Comparison of ENCODE assay signal across 30 cellular contexts in genomic region chr14:89927466-89927865, GRCh38.
"Had no signal": no experiment of that assay in that cellular context is flagged by ENCODE, and none has a peak within 500 bp of the region (broad histone marks: within the 10 kb centered on the region; RNA-seq: fewer than 3 reads in every experiment).

No MANE protein-coding gene starts in this region.

- H3K27me3 ChIP-seq: breast epithelium, heart right ventricle, left lung, neutrophil, ovary, stomach, thyroid gland, upper lobe of left lung, vagina had no signal

- H3K4me1 Mint-ChIP-seq: nephron; stimulated activated naive B cell treated with anti-CD40 and anti-IgM and Interleukin-4, amounts not matched to agents 10 μg/mL and 1 μg/mL and 100 μg/mL, for 72 hours had no signal

- H3K27me3 Mint-ChIP-seq: activated CD4-positive, alpha-beta memory T cell treated with anti-CD3 and anti-CD28 coated beads for 36 hours; activated T-cell treated with anti-CD3 and anti-CD28 coated beads, Interleukin-2, amount 50 U/mL, for 24 hours; stimulated activated naive B cell treated with anti-CD40 and anti-IgM and Interleukin-4, amounts not matched to agents 10 μg/mL and 1 μg/mL and 100 μg/mL, for 72 hours had no signal

- ATAC-seq: activated CD4-positive, CD25-positive, alpha-beta regulatory T cell treated with anti-CD3 and anti-CD28 coated beads, Interleukin-2, amount 50 U/mL, for 24 hours; heart right ventricle; left lung; lower lobe of right lung; stimulated activated naive B cell treated with anti-CD40 and anti-IgM and Interleukin-4, amounts not matched to agents 10 μg/mL and 1 μg/mL and 100 μg/mL, for 72 hours had no signal

- H3K27ac ChIP-seq: heart right ventricle, left lung, lower lobe of right lung, neutrophil, ovary, prostate gland, stomach, thyroid gland, vagina, WERI-Rb-1 had no signal

- H3K9me3 Mint-ChIP-seq: activated CD4-positive, alpha-beta memory T cell treated with anti-CD3 and anti-CD28 coated beads for 36 hours; activated T-cell treated with anti-CD3 and anti-CD28 coated beads, Interleukin-2, amount 50 U/mL, for 24 hours; nephron; stimulated activated naive B cell treated with anti-CD40 and anti-IgM and Interleukin-4, amounts not matched to agents 10 μg/mL and 1 μg/mL and 100 μg/mL, for 72 hours; T-helper 1 cell treated with Interleukin-12 subunit alpha and Interleukin-12 subunit beta and Interleukin-4 antibody, amounts not matched to agents 30 μg/mL and 1 μg/mL, for 36 hours had no signal

- H3K9me3 ChIP-seq: breast epithelium, heart right ventricle, left lung, lower lobe of right lung, neutrophil, ovary, prostate gland, stomach, thyroid gland, upper lobe of left lung, vagina had no signal

- H3K4me3 Mint-ChIP-seq: activated CD4-positive, alpha-beta memory T cell treated with anti-CD3 and anti-CD28 coated beads for 36 hours; activated T-cell treated with anti-CD3 and anti-CD28 coated beads, Interleukin-2, amount 50 U/mL, for 24 hours; nephron; stimulated activated naive B cell treated with anti-CD40 and anti-IgM and Interleukin-4, amounts not matched to agents 10 μg/mL and 1 μg/mL and 100 μg/mL, for 72 hours; T-helper 1 cell treated with Interleukin-12 subunit alpha and Interleukin-12 subunit beta and Interleukin-4 antibody, amounts not matched to agents 30 μg/mL and 1 μg/mL, for 36 hours had no signal

- H3K4me3 ChIP-seq: breast epithelium, heart right ventricle, left lung, lower lobe of right lung, ovary, prostate gland, stomach, thyroid gland, upper lobe of left lung, vagina had no signal

- DNase-seq: activated CD4-positive, alpha-beta memory T cell treated with anti-CD3 and anti-CD28 coated beads for 36 hours; activated CD4-positive, alpha-beta T cell treated with anti-CD3 and anti-CD28 coated beads for 48 hours; activated CD8-positive, alpha-beta memory T cell treated with anti-CD3 and anti-CD28 coated beads, Interleukin-2, amount 50 U/mL, for 4 hours; activated gamma-delta T cell treated with Interleukin-2 at 50 U/mL for 16 hours; activated naive CD4-positive, alpha-beta T cell treated with anti-CD3 and anti-CD28 coated beads, Interleukin-2, amount 50 U/mL, for 16 hours; activated T-cell treated with anti-CD3 and anti-CD28 coated beads, Interleukin-2, amount 50 U/mL, for 24 hours; amniotic stem cell; central memory CD4-positive, alpha-beta T cell; effector memory CD4-positive, alpha-beta T cell; foreskin melanocyte; heart right ventricle; left lung; lower lobe of right lung; ovary; stimulated activated CD4-positive, alpha-beta T cell treated with anti-CD3 and anti-CD28 coated beads, Interleukin-15, amount 100 ng/mL, for 24 hours; stimulated activated CD4-positive, alpha-beta T cell treated with anti-CD3 and anti-CD28 coated beads, Interleukin-2, amount 100 ng/mL, for 24 hours; stimulated activated naive B cell treated with anti-CD40 and anti-IgM and Interleukin-4, amounts not matched to agents 10 μg/mL and 1 μg/mL and 100 μg/mL, for 72 hours; stomach; SW 1271; T1000; thyroid gland; WERI-Rb-1 had no signal

- H3K4me1 ChIP-seq: breast epithelium, heart right ventricle, left lung, lower lobe of right lung, prostate gland, stomach, upper lobe of left lung, vagina had no signal

- H3K36me3 Mint-ChIP-seq: activated CD4-positive, alpha-beta memory T cell treated with anti-CD3 and anti-CD28 coated beads for 36 hours had no signal

- H3K27ac Mint-ChIP-seq: activated CD4-positive, alpha-beta memory T cell treated with anti-CD3 and anti-CD28 coated beads for 36 hours; activated T-cell treated with anti-CD3 and anti-CD28 coated beads, Interleukin-2, amount 50 U/mL, for 24 hours; nephron; stimulated activated naive B cell treated with anti-CD40 and anti-IgM and Interleukin-4, amounts not matched to agents 10 μg/mL and 1 μg/mL and 100 μg/mL, for 72 hours; T-helper 1 cell treated with Interleukin-12 subunit alpha and Interleukin-12 subunit beta and Interleukin-4 antibody, amounts not matched to agents 30 μg/mL and 1 μg/mL, for 36 hours had no signal

- H3K36me3 ChIP-seq: lower lobe of right lung, ovary, prostate gland, vagina had no signal
